ENCODE assay signal across 8 cellular contexts in genomic region chr22:37492428-37493344, GRCh38. TPM values are rescaled to one million over a fixed set of nuclear protein-coding genes. Genes with fewer than 3 reads are reported as not detected.
DNase-seq lines count a peak whose midpoint lies in the region; ATAC-seq, FAIRE-seq and TF ChIP-seq lines count a peak whose summit lies in the region.

No MANE protein-coding gene starts in this region.

- TF ChIP-seq POLR2A in H54 (IDR thresholded peaks at IDR 0.05; ENCODE audit: low read depth, low read length), result no peak
- no peak for TF ChIP-seq POLR2A in K562 (conservative IDR thresholded peaks at IDR 0.05)
- no peak for TF ChIP-seq POLR2A in lower leg skin (IDR thresholded peaks at IDR 0.05)

- peak; percentile 88 for ATAC-seq in K562
- peak; percentile 55 for ATAC-seq in mucosa of descending colon
- no peak for ATAC-seq in HG02623 (IDR thresholded peaks at IDR 0.05; ENCODE audit: unreplicated experiment)
- ATAC-seq in GM21526 (IDR thresholded peaks at IDR 0.05; ENCODE audit: low FRiP score, unreplicated experiment), result no peak

- H4K20me1 ChIP-seq in K562 (replicated peaks; ENCODE audit: control insufficient read depth, insufficient read depth, low read length), result no peaks in the 10 kb centered on the region

- TF ChIP-seq EP300 in K562 (IDR thresholded peaks at IDR 0.05; ENCODE audit: low read length), result no peak

- H3K9me3 ChIP-seq in K562 (replicated peaks; ENCODE audit: control insufficient read depth, insufficient read depth, low read depth, low read length) (no peaks in the 10 kb centered on the region), mucosa of descending colon (no peaks in the 10 kb centered on the region)

- 54% methylated on average over 8 of the region's 24 CpGs for WGBS in K562 (ENCODE audit: insufficient coverage, low coverage, missing lambda C conversion rate)
- WGBS in lower leg skin, 2 donors, result 65 to 76% methylated on average over 14 to 20 of the region's 24 CpGs

- no peak for TF ChIP-seq RAD21 in K562 (CRISPR knock-in tag; conservative IDR thresholded peaks at IDR 0.05 in 1 of 2, IDR thresholded peaks at IDR 0.05 in 1 of 2)

- H3K9ac ChIP-seq in K562 (ENCODE audit: insufficient read depth in 1 of 2, low read depth in 2 of 2, low read length in 2 of 2), result no peak overlapping the region

- intact Hi-C loops in K562 (cut with micrococcal nuclease), result no loop called here
- intact Hi-C loops in mucosa of descending colon (cut with DNase I, micrococcal nuclease), result no loop called here
- intact Hi-C loops in lower leg skin (cut with DNase I; ENCODE audit: low total_unique reads), result no loop called here

- no peaks in the 10 kb centered on the region for H3K27me3 ChIP-seq in K562 (ENCODE audit: control insufficient read depth in 2 of 2, insufficient read depth in 2 of 2, low read length in 2 of 2)

- in situ Hi-C loops in K562 (cut with MboI), result no loop called here

- FAIRE-seq in H54 (lab: Jason Lieb, UNC) (peak; percentile 11), K562 (lab: Jason Lieb, UNC) (peak; percentile 72)

- H2AFZ ChIP-seq in K562 (ENCODE audit: low read depth, low read length), result no peak overlapping the region

- CTCF ChIA-PET in K562 (lab: Yijun Ruan, JAX; ENCODE audit: low intra/inter-chr PET ratio), result no interaction called here

- H3K4me3 ChIP-seq in K562, result no peak overlapping the region
- H3K4me3 ChIP-seq in mucosa of descending colon, result no peak overlapping the region
- H3K4me3 ChIP-seq in lower leg skin (ENCODE audit: low read depth, poor library complexity, severe bottlenecking), result no peak overlapping the region

- H3K36me3 ChIP-seq in K562 (ENCODE audit: control insufficient read depth, insufficient read depth, low read length) (no peaks in the 10 kb centered on the region), mucosa of descending colon (ENCODE audit: low read depth) (no peaks in the 10 kb centered on the region)

- no TSS peak for BruUV-seq in K562 (replicated peaks; lab: Mats Ljungman, UMichigan)

- H3K9me1 ChIP-seq in K562 (ENCODE audit: control insufficient read depth, insufficient read depth, low read length), result no peaks in the 10 kb centered on the region

- no peak overlapping the region for H3K4me2 ChIP-seq in K562 (ENCODE audit: insufficient read depth, low read length)

- H3K4me1 ChIP-seq in K562 (replicated peaks in 1 of 2; ENCODE audit: control insufficient read depth in 2 of 2, insufficient read depth in 2 of 2, low read length in 2 of 2) (peaks cover 0 to 25% of the 10 kb centered on the region in 2 experiments; a peak in 2 of 5 replicates), mucosa of descending colon (ENCODE audit: low read depth) (no peaks in the 10 kb centered on the region)

- no peaks in the 10 kb centered on the region for H3K79me2 ChIP-seq in K562 (ENCODE audit: control insufficient read depth, insufficient read depth, low read length)

- POLR2A ChIA-PET in K562 (lab: Yijun Ruan, JAX), result no interaction called here

- peak; percentile 12 for DNase-seq in AG09319 (ENCODE audit: extremely low read depth, low read depth)
- DNase-seq in H54 (ENCODE audit: insufficient read length, low spot score), result peak; percentile 55
- DNase-seq in T-helper 1 cell, result peak in 3 of 5 donors; percentile 25 to 60 (median 51)
- peak; percentile 50 to 56 (median 54) for DNase-seq in K562 (ENCODE audit: extremely low read depth in 1 of 4, low spot score in 3 of 4)
- DNase-seq in mucosa of descending colon, result peak in 2 of 3 donors; percentile 50 to 54
- no peak for DNase-seq in lower leg skin (ENCODE audit: low spot score in 2 of 2)

- H3K27ac ChIP-seq in K562 (ENCODE audit: extremely low read depth, low read depth, low read length), result no peak overlapping the region

- peak; percentile 55 for TF ChIP-seq CTCF in AG09319 (IDR thresholded peaks at IDR 0.05; ENCODE audit: low read depth, low read length)
- TF ChIP-seq CTCF in K562 (IDR thresholded peaks at IDR 0.05 in 2 of 3, conservative IDR thresholded peaks at IDR 0.05 in 1 of 3; ENCODE audit: insufficient read depth in 2 of 3, low read depth in 1 of 3, low read length in 3 of 3), result peak; percentile 48 to 61 (median 48)
- no peak for TF ChIP-seq CTCF in mucosa of descending colon (IDR thresholded peaks at IDR 0.05)
- TF ChIP-seq CTCF in lower leg skin (IDR thresholded peaks at IDR 0.05), result no peak

TF ChIP-seq in K562, 482 proteins besides CTCF, POLR2A, EP300 and RAD21:
- TF ChIP-seq ZBTB1 (CRISPR knock-in tag; IDR thresholded peaks at IDR 0.05; ENCODE audit: borderline replicate concordance, low read depth) (no peak), KDM1A (IDR thresholded peaks at IDR 0.05) (peak; percentile 78 to 87; a peak in 3 of 4 replicates), ZNF316 (IDR thresholded peaks at IDR 0.05) (no peak), USF1 (CRISPR knock-in tag; IDR thresholded peaks at IDR 0.05) (peak; percentile 37), RCOR1 (IDR thresholded peaks at IDR 0.05; ENCODE audit: borderline replicate concordance in 1 of 2, low read depth in 2 of 2, low read length in 2 of 2) (peak in 1 of 2 experiments; percentile 53; a peak in 1 of 4 replicates), SMC3 (conservative IDR thresholded peaks at IDR 0.05; ENCODE audit: insufficient read depth, low read depth, low read length) (0 out of 2 replicates have a peak, but pooled peaks have one; percentile 5), ZKSCAN1 (IDR thresholded peaks at IDR 0.05; ENCODE audit: low read depth, low read length) (peak; percentile 99)

RNA-seq across cellular contexts. Expression of gene MFNG, which starts 6.5 kb away (rescaled TPM):
- 0.83 TPM in 1 of 2 replicates, not detected in the other for total RNA-seq in K562 (2011; cell fraction: chromatin; rRNA removed; ENCODE audit: low replicate concordance)
- total RNA-seq in K562 (2011; cell fraction: nucleolus; rRNA removed), result not detected in 2 replicates
- total RNA-seq in K562 (2011; cell fraction: nucleoplasm; rRNA removed), result not detected in 2 replicates
- total RNA-seq in K562 (2014; rRNA removed) (0.53 and 0.54 TPM in 2 replicates), K562 (2014; rRNA removed; fragmentation: Illumina TruSeq; extraction: Trizol) (0.32 TPM in 1 of 2 replicates, not detected in the other), K562 (2015; rRNA removed; fragmentation: Illumina TruSeq; extraction: Trizol) (0.26 TPM in 1 of 2 replicates, not detected in the other), K562 (2021) (0.73 and 0.89 TPM in 2 replicates), mucosa of descending colon (10 to 100 TPM; 11.3 to 16.1 (median 13.7) TPM), lower leg skin (10 to 100 TPM in 1 of 4 donors, 1 to 10 TPM in 3; 5.7 to 13.0 (median 6.3) TPM)
- polyA plus RNA-seq in K562 (2011; rRNA removed) (0.08 and 0.38 TPM in 2 replicates), K562 (2014; fragmentation: Illumina TruSeq; extraction: Trizol) (0.14 and 0.16 TPM in 2 replicates), K562 (2014; fragmentation: Nextera tagmentation; extraction: Ambion mirVana) (not detected), K562 (2014; rRNA removed) (0.13 and 0.20 TPM in 2 replicates)
- polyA plus RNA-seq in K562 (2011; cell fraction: cytosol; rRNA removed), result 0.18 and 1.2 TPM in 2 replicates
- 0.10 and 1.6 TPM in 2 replicates for polyA plus RNA-seq in K562 (2011; cell fraction: nucleus; rRNA removed)
- polyA plus RNA-seq in K562 (2012), result 0.10 and 0.86 TPM in 2 replicates
- 0.49 TPM in 1 of 2 replicates, not detected in the other for polyA minus RNA-seq in K562 (2011; rRNA and poly(A)+ RNA removed)
- polyA minus RNA-seq in K562 (2011; cell fraction: cytosol; rRNA and poly(A)+ RNA removed), result not detected in 2 replicates
- not detected in 2 replicates for polyA minus RNA-seq in K562 (2011; cell fraction: nucleus; rRNA and poly(A)+ RNA removed)

RNA-seq across cellular contexts. Expression of gene CARD10, which starts 26.5 kb away (rescaled TPM):
- total RNA-seq in K562 (2011; cell fraction: chromatin; rRNA removed; ENCODE audit: low replicate concordance), result 5.4 and 20.1 TPM in 2 replicates
- 9.2 and 11.7 TPM in 2 replicates for total RNA-seq in K562 (2011; cell fraction: nucleolus; rRNA removed)
- total RNA-seq in K562 (2011; cell fraction: nucleoplasm; rRNA removed), result 6.9 and 8.3 TPM in 2 replicates
- total RNA-seq in K562 (2014; rRNA removed), result 4.2 and 4.4 TPM in 2 replicates
- total RNA-seq in K562 (2014; rRNA removed; fragmentation: Illumina TruSeq; extraction: Trizol), result 0.57 and 0.84 TPM in 2 replicates
- 1.6 TPM in 2 replicates for total RNA-seq in K562 (2015; rRNA removed; fragmentation: Illumina TruSeq; extraction: Trizol)
- total RNA-seq in K562 (2021), result 4.6 and 5.8 TPM in 2 replicates
- polyA plus RNA-seq in K562 (2011; rRNA removed), result 3.0 and 4.2 TPM in 2 replicates
- 4.8 and 9.8 TPM in 2 replicates for polyA plus RNA-seq in K562 (2011; cell fraction: cytosol; rRNA removed)
- 14.1 and 18.7 TPM in 2 replicates for polyA plus RNA-seq in K562 (2011; cell fraction: nucleus; rRNA removed)
- 2.4 and 4.6 TPM in 2 replicates for polyA plus RNA-seq in K562 (2012)
- 1.5 and 3.2 TPM in 2 replicates for polyA plus RNA-seq in K562 (2014; fragmentation: Illumina TruSeq; extraction: Trizol)
- polyA plus RNA-seq in K562 (2014; fragmentation: Nextera tagmentation; extraction: Ambion mirVana), result under 1 TPM; 0.13 to 0.20 TPM
- 3.6 and 5.8 TPM in 2 replicates for polyA plus RNA-seq in K562 (2014; rRNA removed)
- polyA minus RNA-seq in K562 (2011; rRNA and poly(A)+ RNA removed), result 1.2 and 1.3 TPM in 2 replicates
- 5.9 TPM in 2 replicates for polyA minus RNA-seq in K562 (2011; cell fraction: cytosol; rRNA and poly(A)+ RNA removed)
- polyA minus RNA-seq in K562 (2011; cell fraction: nucleus; rRNA and poly(A)+ RNA removed), result 4.6 and 4.7 TPM in 2 replicates
- total RNA-seq in mucosa of descending colon, result 10 to 100 TPM; 43.3 to 74.1 (median 60.5) TPM
- 10 to 100 TPM; 13.2 to 22.5 (median 18.6) TPM for total RNA-seq in lower leg skin

Comparison
In these comparisons a context has a peak if more than half of its experiments do, and no peak if none do; other contexts are left out.
1. DNase-seq: peak in AG09319 (single experiment), H54 (single experiment), T-helper 1 cell (3 of 5), K562 (4 of 4) and mucosa of descending colon (2 of 3); none in lower leg skin (0 of 2).
2. CTCF ChIP-seq: peak in AG09319 (single experiment) and K562 (3 of 3); none in mucosa of descending colon (single experiment) and lower leg skin (0 of 3).
3. ATAC-seq: peak in K562 (single experiment) and mucosa of descending colon (single experiment); none in HG02623 (single experiment) and GM21526 (single experiment).